Comparison of ENCODE assay signal across 1 cellular context in genomic region chr1:211551628-211552465, GRCh38.
TF ChIP-seq lines count a peak whose summit lies in the region.

No MANE protein-coding gene starts in this region.

TF ChIP-seq in HepG2, 621 proteins besides CTCF, POLR2A, EP300 and RAD21 (continued from another document):
- TF ChIP-seq THRA (CRISPR knock-in tag; IDR thresholded peaks at IDR 0.05; ENCODE audit: borderline replicate concordance): no peak
- peak; percentile 64 for TF ChIP-seq FOSL2 (CRISPR knock-in tag; IDR thresholded peaks at IDR 0.05)
- TF ChIP-seq ZNF784 (CRISPR knock-in tag; IDR thresholded peaks at IDR 0.05; ENCODE audit: borderline replicate concordance): no peak
- no peak for TF ChIP-seq ZNF609 (CRISPR knock-in tag; IDR thresholded peaks at IDR 0.05; ENCODE audit: borderline replicate concordance)
- no peak for TF ChIP-seq GLI4 (CRISPR knock-in tag; IDR thresholded peaks at IDR 0.05; ENCODE audit: borderline replicate concordance)
- TF ChIP-seq SYNCRIP (IDR thresholded peaks at IDR 0.05; ENCODE audit: insufficient read depth, low read depth, low read length): no peak
- TF ChIP-seq BCL6 (CRISPR knock-in tag; IDR thresholded peaks at IDR 0.05): peak; percentile 78
- no peak for TF ChIP-seq ETS1 (CRISPR knock-in tag; IDR thresholded peaks at IDR 0.05)
- no peak for TF ChIP-seq ARHGAP35 (CRISPR knock-in tag; IDR thresholded peaks at IDR 0.05; ENCODE audit: borderline replicate concordance)
